In the genomic region with DNA sequence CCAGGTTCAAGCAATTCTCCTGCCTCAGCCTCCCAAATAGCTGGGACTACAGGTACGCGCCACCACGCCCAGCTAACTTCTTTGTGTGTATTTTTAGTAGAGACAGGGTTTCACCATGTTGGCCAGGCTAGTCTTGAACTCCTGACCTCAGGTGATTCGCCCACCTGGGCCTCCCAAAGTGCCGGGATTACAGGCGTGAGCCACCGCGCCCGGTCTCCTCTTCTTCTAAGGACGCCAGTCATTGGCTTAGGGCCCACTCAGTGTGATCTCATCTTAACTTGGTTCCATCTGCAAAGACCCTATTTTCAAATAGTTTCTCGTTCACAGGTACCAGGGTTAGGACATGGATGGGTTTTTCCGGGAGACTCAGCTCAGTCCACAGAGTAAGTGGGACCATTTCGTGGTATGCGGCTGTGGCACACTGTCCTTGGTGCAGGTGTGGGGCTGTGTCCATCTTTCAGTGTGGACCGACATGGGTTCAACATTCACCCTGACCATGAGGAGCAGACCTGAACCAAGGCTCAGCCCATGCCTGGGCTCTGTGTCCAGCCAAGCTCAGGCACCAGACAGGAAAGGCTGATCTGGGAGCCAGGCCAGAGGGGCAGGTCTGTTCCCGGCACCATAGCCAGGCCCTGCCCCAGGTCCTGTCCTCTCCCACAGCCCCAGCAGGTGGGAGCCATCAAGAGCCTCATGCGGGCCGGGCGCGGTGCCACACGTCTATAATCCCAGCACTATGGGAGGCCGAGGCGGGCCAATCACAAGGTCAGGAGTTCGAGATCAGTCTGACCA, we compare ENCODE assay signal across 1 cellular context.
TF ChIP-seq lines count a peak whose summit lies in the region.

No MANE protein-coding gene starts in this region.

TF ChIP-seq in liver, 16 proteins besides CTCF, POLR2A, EP300 and RAD21 (continued from another document):
- TF ChIP-seq, protein P1, sequence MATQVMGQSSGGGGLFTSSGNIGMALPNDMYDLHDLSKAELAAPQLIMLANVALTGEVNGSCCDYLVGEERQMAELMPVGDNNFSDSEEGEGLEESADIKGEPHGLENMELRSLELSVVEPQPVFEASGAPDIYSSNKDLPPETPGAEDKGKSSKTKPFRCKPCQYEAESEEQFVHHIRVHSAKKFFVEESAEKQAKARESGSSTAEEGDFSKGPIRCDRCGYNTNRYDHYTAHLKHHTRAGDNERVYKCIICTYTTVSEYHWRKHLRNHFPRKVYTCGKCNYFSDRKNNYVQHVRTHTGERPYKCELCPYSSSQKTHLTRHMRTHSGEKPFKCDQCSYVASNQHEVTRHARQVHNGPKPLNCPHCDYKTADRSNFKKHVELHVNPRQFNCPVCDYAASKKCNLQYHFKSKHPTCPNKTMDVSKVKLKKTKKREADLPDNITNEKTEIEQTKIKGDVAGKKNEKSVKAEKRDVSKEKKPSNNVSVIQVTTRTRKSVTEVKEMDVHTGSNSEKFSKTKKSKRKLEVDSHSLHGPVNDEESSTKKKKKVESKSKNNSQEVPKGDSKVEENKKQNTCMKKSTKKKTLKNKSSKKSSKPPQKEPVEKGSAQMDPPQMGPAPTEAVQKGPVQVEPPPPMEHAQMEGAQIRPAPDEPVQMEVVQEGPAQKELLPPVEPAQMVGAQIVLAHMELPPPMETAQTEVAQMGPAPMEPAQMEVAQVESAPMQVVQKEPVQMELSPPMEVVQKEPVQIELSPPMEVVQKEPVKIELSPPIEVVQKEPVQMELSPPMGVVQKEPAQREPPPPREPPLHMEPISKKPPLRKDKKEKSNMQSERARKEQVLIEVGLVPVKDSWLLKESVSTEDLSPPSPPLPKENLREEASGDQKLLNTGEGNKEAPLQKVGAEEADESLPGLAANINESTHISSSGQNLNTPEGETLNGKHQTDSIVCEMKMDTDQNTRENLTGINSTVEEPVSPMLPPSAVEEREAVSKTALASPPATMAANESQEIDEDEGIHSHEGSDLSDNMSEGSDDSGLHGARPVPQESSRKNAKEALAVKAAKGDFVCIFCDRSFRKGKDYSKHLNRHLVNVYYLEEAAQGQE (IDR thresholded peaks at IDR 0.05), result peak; percentile 47
- peak; percentile 67 to 88 for TF ChIP-seq RXRA (IDR thresholded peaks at IDR 0.05)
- TF ChIP-seq EGR1 (IDR thresholded peaks at IDR 0.05; ENCODE audit: low read depth in 2 of 2), result no peak
- peak; percentile 77 for TF ChIP-seq NR2F2 (IDR thresholded peaks at IDR 0.05)
- TF ChIP-seq, protein P2, sequence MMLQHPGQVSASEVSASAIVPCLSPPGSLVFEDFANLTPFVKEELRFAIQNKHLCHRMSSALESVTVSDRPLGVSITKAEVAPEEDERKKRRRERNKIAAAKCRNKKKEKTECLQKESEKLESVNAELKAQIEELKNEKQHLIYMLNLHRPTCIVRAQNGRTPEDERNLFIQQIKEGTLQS (IDR thresholded peaks at IDR 0.05), result no peak
- no peak for TF ChIP-seq FOXA2 (IDR thresholded peaks at IDR 0.05)
- peak; percentile 25 for TF ChIP-seq FOXA1 (IDR thresholded peaks at IDR 0.05)
- peak; percentile 41 to 73 for TF ChIP-seq HNF4A (conservative IDR thresholded peaks at IDR 0.05)
- no peak for TF ChIP-seq JUND (IDR thresholded peaks at IDR 0.05)
- peak; percentile 77 for TF ChIP-seq YY1 (IDR thresholded peaks at IDR 0.05)
- TF ChIP-seq SP1 (IDR thresholded peaks at IDR 0.05), result peak; percentile 75
- TF ChIP-seq, protein P3, sequence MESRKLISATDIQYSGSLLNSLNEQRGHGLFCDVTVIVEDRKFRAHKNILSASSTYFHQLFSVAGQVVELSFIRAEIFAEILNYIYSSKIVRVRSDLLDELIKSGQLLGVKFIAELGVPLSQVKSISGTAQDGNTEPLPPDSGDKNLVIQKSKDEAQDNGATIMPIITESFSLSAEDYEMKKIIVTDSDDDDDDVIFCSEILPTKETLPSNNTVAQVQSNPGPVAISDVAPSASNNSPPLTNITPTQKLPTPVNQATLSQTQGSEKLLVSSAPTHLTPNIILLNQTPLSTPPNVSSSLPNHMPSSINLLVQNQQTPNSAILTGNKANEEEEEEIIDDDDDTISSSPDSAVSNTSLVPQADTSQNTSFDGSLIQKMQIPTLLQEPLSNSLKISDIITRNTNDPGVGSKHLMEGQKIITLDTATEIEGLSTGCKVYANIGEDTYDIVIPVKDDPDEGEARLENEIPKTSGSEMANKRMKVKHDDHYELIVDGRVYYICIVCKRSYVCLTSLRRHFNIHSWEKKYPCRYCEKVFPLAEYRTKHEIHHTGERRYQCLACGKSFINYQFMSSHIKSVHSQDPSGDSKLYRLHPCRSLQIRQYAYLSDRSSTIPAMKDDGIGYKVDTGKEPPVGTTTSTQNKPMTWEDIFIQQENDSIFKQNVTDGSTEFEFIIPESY (IDR thresholded peaks at IDR 0.05), result no peak
